Comparison of ENCODE assay signal across 8 cellular contexts in genomic region chr1:54488065-54488750, GRCh38. TPM values are rescaled to one million over a fixed set of nuclear protein-coding genes. Genes with fewer than 3 reads are reported as not detected.
DNase-seq lines count a peak whose midpoint lies in the region; ATAC-seq and TF ChIP-seq lines count a peak whose summit lies in the region.

No MANE protein-coding gene starts in this region.

- peak overlapping the region; percentile 98 for H3K9ac ChIP-seq in endodermal cell (ENCODE audit: extremely low read depth, low read length, poor library complexity, severe bottlenecking)

- no peaks in the 10 kb centered on the region for H3K36me3 Mint-ChIP-seq in endodermal cell (ENCODE audit: low read depth)
- H3K36me3 Mint-ChIP-seq in mesothelial cell of epicardium, result no peaks in the 10 kb centered on the region

- peaks cover 38% of the 10 kb centered on the region for H3K4me1 Mint-ChIP-seq in endodermal cell
- peaks cover 54% of the 10 kb centered on the region for H3K4me1 Mint-ChIP-seq in mesothelial cell of epicardium

- WGBS in endodermal cell (ENCODE audit: insufficient coverage in 1 of 2, insufficient read length in 1 of 2), 2 experiments, result 0% methylated on average over 9 to 62 of the region's 62 CpGs

- peak; percentile 94 for DNase-seq in A673 (ENCODE audit: low spot score)
- peak; percentile 86 for DNase-seq in HT1080 (ENCODE audit: low read depth)
- peak; percentile 61 for DNase-seq in NOMO-1 treated with DMSO at 0.1 percent for 48 hours (lab: John Stamatoyannopoulos, UW; ENCODE audit: unreplicated experiment)
- DNase-seq in activated CD8-positive, alpha-beta memory T cell treated with anti-CD3 and anti-CD28 coated beads, Interleukin-2, amount 50 U/mL, for 4 hours, result peak; percentile 74
- peak; percentile 97 for DNase-seq in endodermal cell
- peak; percentile 93 to 97 for DNase-seq in mesothelial cell of epicardium (ENCODE audit: low spot score in 2 of 2, unreplicated experiment in 2 of 2)
- DNase-seq in stimulated activated CD8-positive, alpha-beta memory T cell treated with anti-CD3 and anti-CD28 coated beads, Interleukin-15, amount 100 ng/mL, for 1 hour (ENCODE audit: low read depth), result peak; percentile 43

- no peaks in the 10 kb centered on the region for H3K36me3 ChIP-seq in A673 (ENCODE audit: insufficient read depth, low read length, poor library complexity, severe bottlenecking)
- no peaks in the 10 kb centered on the region for H3K36me3 ChIP-seq in endodermal cell (ENCODE audit: control insufficient read depth, insufficient read depth, low read length)

- H3K4me3 Mint-ChIP-seq in endodermal cell, result peak overlapping the region; percentile 65
- peak overlapping the region; percentile 88 for H3K4me3 Mint-ChIP-seq in mesothelial cell of epicardium

- no peaks in the 10 kb centered on the region for H3K27me3 ChIP-seq in A673 (replicated peaks; ENCODE audit: insufficient read depth, low read depth, low read length, poor library complexity)
- H3K27me3 ChIP-seq in endodermal cell (ENCODE audit: control insufficient read depth, insufficient read depth, low read length, poor library complexity, severe bottlenecking), result no peaks in the 10 kb centered on the region

- BruUV-seq in A673 (replicated peaks; lab: Mats Ljungman, UMichigan), result no TSS peak

- peak overlapping the region; percentile 83 for H3K27ac ChIP-seq in A673 (ENCODE audit: low read depth, low read length, poor library complexity, severe bottlenecking)
- peak overlapping the region; percentile 100 for H3K27ac ChIP-seq in endodermal cell (ENCODE audit: low read depth, low read length)

- H3K4me3 ChIP-seq in A673 (ENCODE audit: low read depth, low read length, poor library complexity, severe bottlenecking), result peak overlapping the region; percentile 65
- H3K4me3 ChIP-seq in endodermal cell (ENCODE audit: low read length), result peak overlapping the region; percentile 86

- no peaks in the 10 kb centered on the region for H3K9me3 ChIP-seq in A673 (ENCODE audit: low read depth, low read length, poor library complexity, severe bottlenecking)
- no peaks in the 10 kb centered on the region for H3K9me3 ChIP-seq in endodermal cell (ENCODE audit: control insufficient read depth, low read length)

- no peak for TF ChIP-seq CTCF in A673 (conservative IDR thresholded peaks at IDR 0.05; ENCODE audit: low read depth, low read length)
- peak; percentile 43 for TF ChIP-seq CTCF in endodermal cell (conservative IDR thresholded peaks at IDR 0.05)
- no peak for TF ChIP-seq CTCF in mesothelial cell of epicardium (IDR thresholded peaks at IDR 0.05; ENCODE audit: unreplicated experiment)

- H3K9me3 Mint-ChIP-seq in endodermal cell, result no peaks in the 10 kb centered on the region
- H3K9me3 Mint-ChIP-seq in mesothelial cell of epicardium, result no peaks in the 10 kb centered on the region

- CTCF ChIA-PET in A673 (lab: Charles Lee), result interaction anchor here (0.6 to 0.7 kb wide), 4 partner anchors 11 to 542 kb away, joined by 3 to 8 read pairs (median 4); partner anchors contain the start of gene IFT25

- H3K4me1 ChIP-seq in A673 (ENCODE audit: insufficient read depth, low read length, poor library complexity, severe bottlenecking), result peaks cover 41% of the 10 kb centered on the region
- peaks cover 11% of the 10 kb centered on the region for H3K4me1 ChIP-seq in endodermal cell (ENCODE audit: control insufficient read depth, insufficient read depth, low read length)

- peak; percentile 38 for ATAC-seq in GM18868 (IDR thresholded peaks at IDR 0.05; ENCODE audit: unreplicated experiment)

- POLR2A ChIA-PET in A673 (lab: Charles Lee; ENCODE audit: low non-redundant PET), result no interaction called here

- intact Hi-C loops in A673 (cut with micrococcal nuclease; ENCODE audit: unreplicated experiment), result loop anchor here (1.0 to 5.0 kb wide), 4 partner anchors 81 to 1211 kb away; no protein-coding TSS in a partner anchor

- H3K27ac Mint-ChIP-seq in endodermal cell (peak overlapping the region; percentile 99), mesothelial cell of epicardium (peak overlapping the region; percentile 99)

- peaks cover 11% of the 10 kb centered on the region for H3K27me3 Mint-ChIP-seq in endodermal cell (ENCODE audit: insufficient read depth)
- no peaks in the 10 kb centered on the region for H3K27me3 Mint-ChIP-seq in mesothelial cell of epicardium (ENCODE audit: low read depth)

RNA-seq across cellular contexts. Expression of gene ACOT11, which starts 59.8 kb away (rescaled TPM):
- total RNA-seq in A673 (2021), result 5.5 and 5.6 TPM in 2 replicates
- total RNA-seq in HT1080 (2014; rRNA removed; shearing (Covaris generic)), result 1.9 and 2.0 TPM in 2 replicates
- polyA plus RNA-seq in HT1080 (2015; cell fraction: cytosol; rRNA removed), result 2.7 and 3.0 TPM in 2 replicates
- 5.7 and 9.7 TPM in 2 replicates for polyA plus RNA-seq in HT1080 (2015; cell fraction: nucleus; rRNA removed)
- 1 to 10 TPM; 5.6 to 6.0 TPM for total RNA-seq in endodermal cell
- polyA plus RNA-seq in endodermal cell (2013, experiment 1 of 2), result 1.5 TPM
- polyA plus RNA-seq in endodermal cell (2013, experiment 2 of 2), result 1.2 TPM
- 8.3 to 10.3 TPM (median 8.9 TPM) in 3 replicates for total RNA-seq in mesothelial cell of epicardium

Comparison
In these comparisons a context has a peak if more than half of its experiments do, and no peak if none do; other contexts are left out.
1. Peak in every context shown above with its lines: DNase-seq, ATAC-seq, H3K4me3 ChIP-seq and H3K27ac ChIP-seq.
2. DNase-seq: peak in every context shown above with its lines; median percentile 97 in endodermal cell; 95 in mesothelial cell of epicardium; 94 in A673; 86 in HT1080; 74 in activated CD8-positive, alpha-beta memory T cell treated with anti-CD3 and anti-CD28 coated beads, Interleukin-2, amount 50 U/mL, for 4 hours; 61 in NOMO-1 treated with DMSO at 0.1 percent for 48 hours; 43 in stimulated activated CD8-positive, alpha-beta memory T cell treated with anti-CD3 and anti-CD28 coated beads, Interleukin-15, amount 100 ng/mL, for 1 hour.